ENCODE assay signal across 24 cellular contexts in genomic region chr12:27902651-27903050, GRCh38.
DNase-seq lines count a peak whose midpoint lies in the region; ATAC-seq, FAIRE-seq and TF ChIP-seq lines count a peak whose summit lies in the region.
"Had no signal": no experiment of that assay in that cellular context is flagged by ENCODE, and none has a peak within 500 bp of the region (broad histone marks: within the 10 kb centered on the region; RNA-seq: fewer than 3 reads in every experiment).

No MANE protein-coding gene starts in this region.

- DNase-seq in astrocyte (ENCODE audit: low read depth) = no peak
- peak; percentile 58 for DNase-seq in mesendoderm
- no peak for DNase-seq in smooth muscle cell (lab: John Stamatoyannopoulos, UW; ENCODE audit: unreplicated experiment)
- DNase-seq in retina = no peak
- DNase-seq: AML-193; Caco-2; Calu3; CD4-positive, alpha-beta T cell; CD8-positive, alpha-beta T cell; DMS79 treated with DMSO at 0.1 percent for 48 hours had no signal

- H3K4me1 ChIP-seq in HUES6 (ENCODE audit: control insufficient read depth, insufficient read depth, low read length) (peaks cover 29% of the 10 kb centered on the region), astrocyte (ENCODE audit: insufficient read depth, low read length) (peaks cover 7% of the 10 kb centered on the region), mesendoderm (ENCODE audit: control insufficient read depth, low read depth, low read length) (peaks cover 8% of the 10 kb centered on the region), smooth muscle cell (ENCODE audit: low read depth) (peaks cover 8% of the 10 kb centered on the region)
- H3K4me1 ChIP-seq: BLaER1 treated with 17β-estradiol and CSF1 and Interleukin-3, amounts not matched to agents 10 nM and 100 nM had no signal

- WGBS in mesendoderm (ENCODE audit: extremely low coverage, insufficient coverage, low lambda C conversion rate) = no CpG with 5 or more reads among the region's 3 CpGs
- 75% methylated on average over 3 of the region's 3 CpGs for WGBS in smooth muscle cell (ENCODE audit: low lambda C conversion rate)

- no peaks in the 10 kb centered on the region for H3K9me3 Mint-ChIP-seq in astrocyte (ENCODE audit: unreplicated experiment)
- H3K9me3 Mint-ChIP-seq: CD4-positive, alpha-beta T cell; CD8-positive, alpha-beta T cell had no signal

- no peak for TF ChIP-seq CTCF in astrocyte (IDR thresholded peaks at IDR 0.05; ENCODE audit: insufficient read depth, low read depth, low read length)
- no peak for TF ChIP-seq CTCF in smooth muscle cell (IDR thresholded peaks at IDR 0.05; ENCODE audit: borderline replicate concordance, insufficient read depth, poor library complexity, severe bottlenecking)

- H3F3A ChIP-seq in smooth muscle cell (ENCODE audit: low read depth) = peaks cover 15% of the 10 kb centered on the region

- H4K8ac ChIP-seq in mesendoderm (ENCODE audit: low read depth, low read length) = no peak overlapping the region

- H3K27me3 ChIP-seq in HUES6 (ENCODE audit: control insufficient read depth, insufficient read depth, low read length) (no peaks in the 10 kb centered on the region), astrocyte (ENCODE audit: insufficient read depth, low read length) (no peaks in the 10 kb centered on the region), mesendoderm (ENCODE audit: insufficient read depth, low read length, poor library complexity) (no peaks in the 10 kb centered on the region), smooth muscle cell (ENCODE audit: low read depth) (no peaks in the 10 kb centered on the region)
- H3K27me3 ChIP-seq: BLaER1 treated with 17β-estradiol and CSF1 and Interleukin-3, amounts not matched to agents 10 nM and 100 nM had no signal

- H3K18ac ChIP-seq in mesendoderm (ENCODE audit: low read length) = peak overlapping the region; percentile 87

- H3K9ac ChIP-seq in HUES6 (ENCODE audit: low read length) (no peak overlapping the region), astrocyte (ENCODE audit: low read length) (no peak overlapping the region), mesendoderm (ENCODE audit: low read length) (no peak overlapping the region), smooth muscle cell (ENCODE audit: low read depth) (no peak overlapping the region)
- H3K9ac ChIP-seq: BLaER1 treated with 17β-estradiol and CSF1 and Interleukin-3, amounts not matched to agents 10 nM and 100 nM had no signal

- H4K5ac ChIP-seq in mesendoderm (ENCODE audit: low read length) = no peak overlapping the region

- H3K23ac ChIP-seq in mesendoderm (ENCODE audit: low read length) = no peak overlapping the region

- H3K79me2 ChIP-seq in astrocyte (ENCODE audit: insufficient read depth, low read length) = no peaks in the 10 kb centered on the region
- H3K79me2 ChIP-seq in mesendoderm (ENCODE audit: control insufficient read depth, insufficient read depth, low read length) = no peaks in the 10 kb centered on the region
- no peaks in the 10 kb centered on the region for H3K79me2 ChIP-seq in smooth muscle cell (ENCODE audit: low read depth)

- no peaks in the 10 kb centered on the region; the same call in none of the 2 replicates for H3K9me3 ChIP-seq in HUES6 (ENCODE audit: control insufficient read depth, insufficient read depth, low read depth, low read length)
- H3K9me3 ChIP-seq in astrocyte (ENCODE audit: insufficient read depth, low read depth, low read length) = peaks cover 4% of the 10 kb centered on the region
- H3K9me3 ChIP-seq in smooth muscle cell (replicated peaks; ENCODE audit: low read depth) = no peaks in the 10 kb centered on the region
- H3K9me3 ChIP-seq: A549 had no signal

- peak overlapping the region; percentile 54 for H2BK120ac ChIP-seq in mesendoderm (ENCODE audit: low read depth, low read length)

- H3K36me3 ChIP-seq in HUES6 (ENCODE audit: control insufficient read depth, insufficient read depth, low read length) (no peaks in the 10 kb centered on the region), astrocyte (ENCODE audit: insufficient read depth, low read length) (no peaks in the 10 kb centered on the region), mesendoderm (ENCODE audit: control insufficient read depth, insufficient read depth, low read length) (no peaks in the 10 kb centered on the region), smooth muscle cell (ENCODE audit: low read depth) (no peaks in the 10 kb centered on the region)
- H3K36me3 ChIP-seq: BLaER1 treated with 17β-estradiol and CSF1 and Interleukin-3, amounts not matched to agents 10 nM and 100 nM had no signal

- no peak overlapping the region for H3K56ac ChIP-seq in mesendoderm (ENCODE audit: low read length)

- H3K27ac Mint-ChIP-seq in astrocyte (ENCODE audit: unreplicated experiment) = peak overlapping the region; percentile 91
- H3K27ac Mint-ChIP-seq: B cell; CD4-positive, alpha-beta T cell; CD8-positive, alpha-beta T cell had no signal

- no peaks in the 10 kb centered on the region for H3K27me3 Mint-ChIP-seq in astrocyte (ENCODE audit: low read depth, unreplicated experiment)
- H3K27me3 Mint-ChIP-seq: B cell had no signal

- H3K4me2 ChIP-seq in astrocyte (ENCODE audit: low read length) (no peak overlapping the region), mesendoderm (ENCODE audit: low read length) (no peak overlapping the region), smooth muscle cell (no peak overlapping the region)
- H3K4me2 ChIP-seq: A549; BLaER1 treated with 17β-estradiol and CSF1 and Interleukin-3, amounts not matched to agents 10 nM and 100 nM had no signal

- no peak overlapping the region for H3K4me3 Mint-ChIP-seq in astrocyte (ENCODE audit: unreplicated experiment)
- H3K4me3 Mint-ChIP-seq: B cell; CD4-positive, alpha-beta T cell; CD8-positive, alpha-beta T cell had no signal

- H3K4me3 ChIP-seq in HUES6 (ENCODE audit: low read depth, low read length) (no peak overlapping the region), astrocyte (ENCODE audit: insufficient read depth, low read depth, low read length) (no peak overlapping the region), mesendoderm (ENCODE audit: low read length) (no peak overlapping the region), smooth muscle cell (no peak overlapping the region)
- H3K4me3 ChIP-seq: A549; BLaER1 treated with 17β-estradiol and CSF1 and Interleukin-3, amounts not matched to agents 10 nM and 100 nM; GM12878 had no signal

- H3K4ac ChIP-seq in mesendoderm (ENCODE audit: low read depth, low read length) = peak overlapping the region; percentile 70

- no peak for FAIRE-seq in astrocyte (lab: Jason Lieb, UNC)
- FAIRE-seq: A549, D721Med, G401.6, GM12878, GM12892, GM18507, GM19239 had no signal

- H4K20me1 ChIP-seq in astrocyte (ENCODE audit: insufficient read depth, low read length) (no peaks in the 10 kb centered on the region), smooth muscle cell (ENCODE audit: low read depth) (no peaks in the 10 kb centered on the region)
- H4K20me1 ChIP-seq: BLaER1 treated with 17β-estradiol and CSF1 and Interleukin-3, amounts not matched to agents 10 nM and 100 nM had no signal

- peaks cover 74% of the 10 kb centered on the region for H3K4me1 Mint-ChIP-seq in astrocyte (ENCODE audit: low read depth, unreplicated experiment)

- H2BK15ac ChIP-seq in mesendoderm (replicated peaks; ENCODE audit: low read depth) = peak overlapping the region; percentile 23

- no peak overlapping the region for H2AK5ac ChIP-seq in mesendoderm (ENCODE audit: low read length)

- H3K36me3 Mint-ChIP-seq in astrocyte (ENCODE audit: low read depth, unreplicated experiment) = no peaks in the 10 kb centered on the region
- H3K36me3 Mint-ChIP-seq: CD8-positive, alpha-beta T cell had no signal

- H2BK5ac ChIP-seq in mesendoderm (ENCODE audit: low read length) = no peak overlapping the region

- H3K79me1 ChIP-seq in mesendoderm (ENCODE audit: low read length) = no peaks in the 10 kb centered on the region

- H2AFZ ChIP-seq in astrocyte (ENCODE audit: low read depth, low read length) (no peak overlapping the region), smooth muscle cell (ENCODE audit: low read depth) (no peak overlapping the region)

- H3K27ac ChIP-seq in HUES6 (ENCODE audit: low read depth, low read length) (peak overlapping the region; percentile 18; the same call in 1 of the 2 replicates), astrocyte (ENCODE audit: low read depth, low read length) (no peak overlapping the region), mesendoderm (ENCODE audit: low read depth, low read length) (peak overlapping the region; percentile 63), smooth muscle cell (ENCODE audit: low read depth) (peak overlapping the region; percentile 43)
- H3K27ac ChIP-seq: 22Rv1; A549; BLaER1 treated with 17β-estradiol and CSF1 and Interleukin-3, amounts not matched to agents 10 nM and 100 nM; C4-2B had no signal

- ATAC-seq in HG03442 (IDR thresholded peaks at IDR 0.05; ENCODE audit: unreplicated experiment) (no peak), HG02759 (IDR thresholded peaks at IDR 0.05; ENCODE audit: unreplicated experiment) (no peak)
- ATAC-seq: A549; CD8-positive, alpha-beta T cell had no signal
